ENCODE assay signal across 13 cellular contexts in genomic region chr2:238171072-238171431, GRCh38. TPM values are rescaled to one million over a fixed set of nuclear protein-coding genes. Genes with fewer than 3 reads are reported as not detected.
DNase-seq lines count a peak whose midpoint lies in the region; ATAC-seq and TF ChIP-seq lines count a peak whose summit lies in the region.
"Not testable (repeated sequence)": the region's sequence is repeated elsewhere in the genome, so short reads cannot be mapped to it uniquely, and the experiment has no call there.
"Had no signal": no experiment of that assay in that cellular context is flagged by ENCODE, and none has a peak within 500 bp of the region (broad histone marks: within the 10 kb centered on the region; RNA-seq: fewer than 3 reads in every experiment).

No MANE protein-coding gene starts in this region.

- POLR2A ChIA-PET in PC-3 (lab: Charles Lee; ENCODE audit: unreplicated experiment), result not testable (repeated sequence)

- peak overlapping the region in 9 of 11 experiments; percentile 46 to 91 (median 76); a peak in 18 of 22 replicates for H3K4me2 ChIP-seq in BLaER1 treated with 17β-estradiol and CSF1 and Interleukin-3, amounts not matched to agents 10 nM and 100 nM
- not testable (repeated sequence) for H3K4me2 ChIP-seq in PC-3 (ENCODE audit: low read length); mesenchymal stem cell (ENCODE audit: low read length, poor library complexity, severe bottlenecking)

- H2BK5ac ChIP-seq in mesenchymal stem cell (ENCODE audit: low read depth, low read length, poor library complexity, severe bottlenecking), result not testable (repeated sequence)

- H2AK5ac ChIP-seq in mesenchymal stem cell (ENCODE audit: low read length, severe bottlenecking), result not testable (repeated sequence)

- H4K8ac ChIP-seq in mesenchymal stem cell (ENCODE audit: low read length), result not testable (repeated sequence)

- not testable (repeated sequence) for H3K23ac ChIP-seq in mesenchymal stem cell (ENCODE audit: low read length in 2 of 2)

- H2BK15ac ChIP-seq in mesenchymal stem cell (ENCODE audit: low read depth, poor library complexity, severe bottlenecking), result not testable (repeated sequence)

- not testable (repeated sequence) for H2BK12ac ChIP-seq in mesenchymal stem cell (ENCODE audit: low read length in 2 of 2)

- WGBS in mesenchymal stem cell, result 97% methylated on average over 5 of the region's 5 CpGs
- WGBS in sigmoid colon, 2 donors, result 79 to 86% methylated on average over 5 of the region's 5 CpGs
- WGBS in thyroid gland, 2 donors, result 91 to 94% methylated on average over 5 of the region's 5 CpGs

- not testable (repeated sequence) for H3K4me3 Mint-ChIP-seq in activated T-cell treated with anti-CD3 and anti-CD28 coated beads, Interleukin-2, amount 50 U/mL, for 24 hours

- H3K9ac ChIP-seq in BLaER1 treated with 17β-estradiol and CSF1 and Interleukin-3, amounts not matched to agents 10 nM and 100 nM, result peak overlapping the region in 6 of 11 experiments; percentile 63 to 80 (median 74); a peak in 11 of 22 replicates
- not testable (repeated sequence) for H3K9ac ChIP-seq in PC-3 (ENCODE audit: low read length)
- H3K9ac ChIP-seq in mesenchymal stem cell (ENCODE audit: low read length), result peak overlapping the region; percentile 89

- not testable (repeated sequence) for H3K27me3 Mint-ChIP-seq in activated T-cell treated with anti-CD3 and anti-CD28 coated beads, Interleukin-2, amount 50 U/mL, for 24 hours

- intact Hi-C loops in PC-3 (cut with micrococcal nuclease); dorsolateral prefrontal cortex (cut with DNase I); sigmoid colon (cut with DNase I); thyroid gland (cut with DNase I): not testable (repeated sequence)

- not testable (repeated sequence) for H3K4ac ChIP-seq in mesenchymal stem cell (ENCODE audit: low read depth in 1 of 2, low read length in 2 of 2)

- H4K91ac ChIP-seq in mesenchymal stem cell (ENCODE audit: low read length), result not testable (repeated sequence)

- not testable (repeated sequence) for H3K9me3 ChIP-seq in BLaER1 treated with 17β-estradiol and CSF1 and Interleukin-3, amounts not matched to agents 10 nM and 100 nM (replicated peaks in 1 of 11); PC-3 (ENCODE audit: low read length); right atrium auricular region; mesenchymal stem cell (ENCODE audit: control insufficient read depth, low read length); sigmoid colon; thyroid gland

- not testable (repeated sequence) for TF ChIP-seq CTCF in PC-3 (conservative IDR thresholded peaks at IDR 0.05; ENCODE audit: low read depth, low read length); dorsolateral prefrontal cortex (IDR thresholded peaks at IDR 0.05 in 54 of 56, conservative IDR thresholded peaks at IDR 0.05 in 2 of 56; ENCODE audit: low read depth in 1 of 56, partially characterized antibody in 56 of 56); right atrium auricular region (IDR thresholded peaks at IDR 0.05); sigmoid colon (IDR thresholded peaks at IDR 0.05); thyroid gland (IDR thresholded peaks at IDR 0.05)

- not testable (repeated sequence) for H3K9me2 ChIP-seq in PC-3 (replicated peaks; ENCODE audit: low read length)

- H3F3A ChIP-seq in PC-3 (ENCODE audit: low read length, unreplicated experiment), result not testable (repeated sequence)

- H3K18ac ChIP-seq in mesenchymal stem cell (ENCODE audit: low read depth in 1 of 2, low read length in 2 of 2), result not testable (repeated sequence)

- peak overlapping the region in 9 of 11 experiments; percentile 52 to 95 (median 86); a peak in 18 of 22 replicates for H3K27ac ChIP-seq in BLaER1 treated with 17β-estradiol and CSF1 and Interleukin-3, amounts not matched to agents 10 nM and 100 nM
- H3K27ac ChIP-seq in PC-3 (ENCODE audit: low read length), result peak overlapping the region; percentile 73; the same call in 1 of the 2 replicates
- H3K27ac ChIP-seq in dorsolateral prefrontal cortex, result peak overlapping the region in 38 of 59 donors; percentile 12 to 84 (median 68)
- H3K27ac ChIP-seq in right atrium auricular region, result peak overlapping the region; percentile 16 to 69
- not testable (repeated sequence) for H3K27ac ChIP-seq in mesenchymal stem cell (ENCODE audit: low read length, poor library complexity, severe bottlenecking)
- H3K27ac ChIP-seq in sigmoid colon, result peak overlapping the region in 3 of 4 donors; percentile 68 to 76 (median 75)
- peak overlapping the region in 2 of 3 donors; percentile 47 to 78 for H3K27ac ChIP-seq in thyroid gland

- not testable (repeated sequence) for H3K4me3 ChIP-seq in BLaER1 treated with 17β-estradiol and CSF1 and Interleukin-3, amounts not matched to agents 10 nM and 100 nM; PC-3 (ENCODE audit: low read length); dorsolateral prefrontal cortex; right atrium auricular region; mesenchymal stem cell (ENCODE audit: insufficient read depth in 1 of 2, low read depth in 1 of 2, low read length in 2 of 2); sigmoid colon; thyroid gland (replicated peaks in 1 of 3)

- CTCF ChIA-PET in PC-3 (lab: Charles Lee), result not testable (repeated sequence)

- H3K36me3 Mint-ChIP-seq in activated T-cell treated with anti-CD3 and anti-CD28 coated beads, Interleukin-2, amount 50 U/mL, for 24 hours (ENCODE audit: low read depth), result peaks cover 85% of the 10 kb centered on the region

- H3K14ac ChIP-seq in mesenchymal stem cell (ENCODE audit: low read length in 2 of 2), result not testable (repeated sequence)

- DNase-seq in PC-3; dorsolateral prefrontal cortex; right atrium auricular region (ENCODE audit: low spot score); mesenchymal stem cell; sigmoid colon; thyroid gland: not testable (repeated sequence)
- DNase-seq in activated T-cell treated with anti-CD3 and anti-CD28 coated beads, Interleukin-2, amount 50 U/mL, for 24 hours, result peak; percentile 7

- H4K20me1 ChIP-seq in BLaER1 treated with 17β-estradiol and CSF1 and Interleukin-3, amounts not matched to agents 10 nM and 100 nM, result peaks cover 0 to 45% (median 0%) of the 10 kb centered on the region in 11 experiments; a peak in 6 of 22 replicates
- not testable (repeated sequence) for H4K20me1 ChIP-seq in PC-3 (ENCODE audit: low read length)

- peaks cover 27% of the 10 kb centered on the region for H3K79me1 ChIP-seq in mesenchymal stem cell (replicated peaks; ENCODE audit: low read length, poor library complexity, severe bottlenecking)

- H3K9me3 Mint-ChIP-seq in activated T-cell treated with anti-CD3 and anti-CD28 coated beads, Interleukin-2, amount 50 U/mL, for 24 hours, result not testable (repeated sequence)

- not testable (repeated sequence) for H3K27me3 ChIP-seq in BLaER1 treated with 17β-estradiol and CSF1 and Interleukin-3, amounts not matched to agents 10 nM and 100 nM; PC-3 (ENCODE audit: low read length); dorsolateral prefrontal cortex; right atrium auricular region; mesenchymal stem cell (ENCODE audit: control insufficient read depth in 1 of 2, insufficient read depth in 1 of 2, low read length in 2 of 2); sigmoid colon; thyroid gland

- not testable (repeated sequence) for H3K27ac Mint-ChIP-seq in activated T-cell treated with anti-CD3 and anti-CD28 coated beads, Interleukin-2, amount 50 U/mL, for 24 hours

- not testable (repeated sequence) for H3K4me1 Mint-ChIP-seq in activated T-cell treated with anti-CD3 and anti-CD28 coated beads, Interleukin-2, amount 50 U/mL, for 24 hours (ENCODE audit: low read depth)

- not testable (repeated sequence) for BruUV-seq in PC-3 (replicated peaks; lab: Mats Ljungman, UMichigan)

- ATAC-seq in PC-3, result not testable (repeated sequence)

- H2BK120ac ChIP-seq in mesenchymal stem cell (ENCODE audit: low read depth, low read length), result not testable (repeated sequence)

- peaks cover 77 to 95% (median 88%) of the 10 kb centered on the region in 11 experiments for H3K36me3 ChIP-seq in BLaER1 treated with 17β-estradiol and CSF1 and Interleukin-3, amounts not matched to agents 10 nM and 100 nM
- H3K36me3 ChIP-seq in PC-3 (ENCODE audit: low read depth, low read length) (peaks cover 20% of the 10 kb centered on the region; the same call in 1 of the 2 replicates), right atrium auricular region (peaks cover 69% of the 10 kb centered on the region), mesenchymal stem cell (ENCODE audit: control insufficient read depth in 1 of 2, insufficient read depth in 2 of 2, low read depth in 1 of 2, low read length in 2 of 2) (peaks cover 68 to 71% of the 10 kb centered on the region in 2 experiments), sigmoid colon (peaks cover 19 to 80% (median 30%) of the 10 kb centered on the region in 4 donors), thyroid gland (peaks cover 14 to 20% of the 10 kb centered on the region in 2 donors)

- TF ChIP-seq POLR2A in sigmoid colon (IDR thresholded peaks at IDR 0.05); thyroid gland (IDR thresholded peaks at IDR 0.05): not testable (repeated sequence)

- peaks cover 15 to 60% (median 47%) of the 10 kb centered on the region in 10 experiments for H3K4me1 ChIP-seq in BLaER1 treated with 17β-estradiol and CSF1 and Interleukin-3, amounts not matched to agents 10 nM and 100 nM
- H3K4me1 ChIP-seq in PC-3 (ENCODE audit: insufficient read depth, low read length) (peaks cover 25% of the 10 kb centered on the region), right atrium auricular region (peaks cover 0 to 22% of the 10 kb centered on the region in 2 donors), mesenchymal stem cell (ENCODE audit: control insufficient read depth, insufficient read depth, low read depth, low read length) (peaks cover 42% of the 10 kb centered on the region), sigmoid colon (peaks cover 0 to 31% (median 28%) of the 10 kb centered on the region in 4 donors), thyroid gland (peaks cover 62 to 83% of the 10 kb centered on the region in 2 donors)

- not testable (repeated sequence) for H3K79me2 ChIP-seq in PC-3 (ENCODE audit: low read length)

- H2AFZ ChIP-seq in PC-3 (ENCODE audit: low read length); mesenchymal stem cell (ENCODE audit: low read depth, low read length): not testable (repeated sequence)

- TF ChIP-seq EP300 in sigmoid colon (IDR thresholded peaks at IDR 0.05), result not testable (repeated sequence)

RNA-seq across cellular contexts. Expression of gene ERFE, which starts 12.3 kb away (rescaled TPM):
- total RNA-seq in PC-3 (2014; rRNA removed), result 7.4 and 8.5 TPM in 2 replicates
- 1 to 10 TPM in 108 of 120 experiments, under 1 TPM in 12; 0.35 to 6.8 (median 2.2) TPM for total RNA-seq in dorsolateral prefrontal cortex
- 1 to 10 TPM in 1 of 2 donors, under 1 TPM in 1; 0.33 to 1.5 TPM for total RNA-seq in right atrium auricular region
- polyA plus RNA-seq in mesenchymal stem cell (2013, experiment 1 of 2), result 2.3 TPM
- polyA plus RNA-seq in mesenchymal stem cell (2013, experiment 2 of 2), result 2.3 TPM
- under 1 TPM in 2 of 4 donors, not detected in 2; 0.49 to 0.71 TPM for total RNA-seq in sigmoid colon
- polyA plus RNA-seq in sigmoid colon, result under 1 TPM in 1 of 3 donors, not detected in 2; 0.42 TPM
- total RNA-seq in thyroid gland, result 10 to 100 TPM in 1 of 4 donors, 1 to 10 TPM in 3; 2.8 to 15.3 (median 5.8) TPM
- total RNA-seq: CD4-positive, alpha-beta T cell; Right ventricle myocardium superior had no signal

RNA-seq across cellular contexts. Expression of gene ILKAP, which starts 32.4 kb away (rescaled TPM):
- 28.7 and 30.7 TPM in 2 replicates for total RNA-seq in PC-3 (2014; rRNA removed)
- total RNA-seq in dorsolateral prefrontal cortex, result 10 to 100 TPM; 44.0 to 90.8 (median 62.7) TPM
- 10 to 100 TPM; 15.9 to 17.6 TPM for total RNA-seq in right atrium auricular region
- polyA plus RNA-seq in mesenchymal stem cell (2013, experiment 1 of 2), result 19.8 TPM
- polyA plus RNA-seq in mesenchymal stem cell (2013, experiment 2 of 2), result 20.1 TPM
- 10 to 100 TPM; 32.2 to 57.3 (median 45.3) TPM for total RNA-seq in sigmoid colon
- 10 to 100 TPM; 26.4 to 40.6 (median 28.0) TPM for polyA plus RNA-seq in sigmoid colon
- total RNA-seq in thyroid gland, result 10 to 100 TPM; 33.4 to 52.0 (median 41.0) TPM

RNA-seq across cellular contexts. Expression of gene KLHL30, which starts 32.6 kb away (rescaled TPM):
- not detected in 2 replicates for total RNA-seq in PC-3 (2014; rRNA removed)
- 1 to 10 TPM in 4 of 120 experiments, under 1 TPM in 69, not detected in 47; 0.10 to 1.5 (median 0.24) TPM for total RNA-seq in dorsolateral prefrontal cortex
- total RNA-seq in right atrium auricular region, result 10 to 100 TPM; 24.9 to 29.0 TPM
- polyA plus RNA-seq in mesenchymal stem cell (2013, experiment 1 of 2), result 0.58 TPM
- polyA plus RNA-seq in mesenchymal stem cell (2013, experiment 2 of 2), result 0.52 TPM
- total RNA-seq in sigmoid colon, result 1 to 10 TPM in 1 of 4 donors, under 1 TPM in 3; 0.49 to 3.6 (median 0.76) TPM
- under 1 TPM in 1 of 3 donors, not detected in 2; 0.19 TPM for polyA plus RNA-seq in sigmoid colon
- total RNA-seq in thyroid gland, result under 1 TPM; 0.20 to 0.67 (median 0.38) TPM
- total RNA-seq: CD4-positive, alpha-beta T cell; H1; HT1080; M059J had no signal
- polyA plus RNA-seq: H1 had no signal

Comparison
In these comparisons a context has a peak if more than half of its experiments do, and no peak if none do; other contexts are left out.
1. RNA of gene KLHL30, which starts 32.6 kb away (total RNA-seq): 24.9 to 29.0 TPM in right atrium auricular region; 0.49 to 3.6 TPM in sigmoid colon, 0.20 to 0.67 TPM in thyroid gland, 0.10 to 1.5 TPM in dorsolateral prefrontal cortex and not detected in PC-3; every median in the first group is over 4 times any median in the second.